Comparison of ENCODE assay signal across 5 cellular contexts in the genomic region with DNA sequence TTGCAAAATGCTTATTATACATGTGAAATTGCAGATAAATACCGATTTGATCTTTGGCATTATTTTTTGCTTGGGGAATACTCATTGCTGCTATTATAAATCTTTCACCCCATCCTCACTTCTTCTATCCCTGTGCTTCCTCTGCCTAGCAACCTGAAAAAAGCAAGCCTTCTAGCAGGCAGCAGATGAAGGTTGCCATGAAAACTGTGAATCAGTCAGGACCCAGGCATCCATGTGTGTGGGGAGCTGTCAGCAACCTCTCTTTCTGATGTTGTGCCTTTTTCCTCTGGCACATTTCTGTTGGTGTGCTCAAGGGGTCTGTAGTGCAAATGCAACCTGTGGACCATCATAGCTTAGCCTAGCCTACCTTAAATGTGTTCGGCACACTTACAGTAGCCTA.
"Had no signal": no experiment of that assay in that cellular context is flagged by ENCODE, and none has a peak within 500 bp of the region (broad histone marks: within the 10 kb centered on the region; RNA-seq: fewer than 3 reads in every experiment).

No MANE protein-coding gene starts in this region.

- H3K36me3 Mint-ChIP-seq: IgD-negative memory B cell had no signal

- H3K9me3 Mint-ChIP-seq: GM23338, H9, IgD-negative memory B cell had no signal

- H3K4me3 Mint-ChIP-seq: GM23338, H9, IgD-negative memory B cell had no signal

- H3K27me3 Mint-ChIP-seq: IgD-negative memory B cell had no signal

- DNase-seq: H9, HCEC 1CT, KBM-7 had no signal

- H3K27ac Mint-ChIP-seq: GM23338, H9, IgD-negative memory B cell had no signal
